In the genomic region with DNA sequence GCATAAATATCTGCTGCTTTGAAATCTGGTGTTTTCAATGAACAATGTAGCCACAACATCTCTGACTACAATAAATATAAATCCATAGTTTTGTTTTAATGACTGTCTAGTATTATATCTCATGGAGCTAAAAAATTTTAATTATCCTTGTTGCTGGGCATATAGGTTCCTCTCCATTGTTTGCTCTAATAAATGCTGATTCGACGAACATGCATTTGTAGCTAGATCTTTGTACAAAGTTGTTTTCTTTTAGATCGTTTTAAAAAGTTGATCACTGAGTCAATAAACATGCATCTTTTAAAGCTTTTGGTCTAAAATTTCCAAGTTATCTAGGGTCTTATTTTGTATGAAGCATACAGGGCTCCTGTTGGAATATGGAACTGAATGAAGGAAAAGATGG, we compare ENCODE assay signal across 3 cellular contexts.
TF ChIP-seq lines count a peak whose summit lies in the region.

No MANE protein-coding gene starts in this region.

TF ChIP-seq in A549, 52 proteins besides CTCF, POLR2A, EP300 and RAD21:
- TF ChIP-seq, protein P1, sequence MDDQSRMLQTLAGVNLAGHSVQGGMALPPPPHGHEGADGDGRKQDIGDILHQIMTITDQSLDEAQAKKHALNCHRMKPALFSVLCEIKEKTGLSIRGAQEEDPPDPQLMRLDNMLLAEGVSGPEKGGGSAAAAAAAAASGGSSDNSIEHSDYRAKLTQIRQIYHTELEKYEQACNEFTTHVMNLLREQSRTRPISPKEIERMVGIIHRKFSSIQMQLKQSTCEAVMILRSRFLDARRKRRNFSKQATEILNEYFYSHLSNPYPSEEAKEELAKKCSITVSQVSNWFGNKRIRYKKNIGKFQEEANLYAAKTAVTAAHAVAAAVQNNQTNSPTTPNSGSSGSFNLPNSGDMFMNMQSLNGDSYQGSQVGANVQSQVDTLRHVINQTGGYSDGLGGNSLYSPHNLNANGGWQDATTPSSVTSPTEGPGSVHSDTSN (IDR thresholded peaks at IDR 0.05) = no peak
- TF ChIP-seq TFCP2L1 (CRISPR knock-in tag; IDR thresholded peaks at IDR 0.05) (no peak), SMC3 (IDR thresholded peaks at IDR 0.05) (no peak), CEBPB (IDR thresholded peaks at IDR 0.05) (no peak), ZC3H11A (IDR thresholded peaks at IDR 0.05) (no peak), GATA3 (IDR thresholded peaks at IDR 0.05; ENCODE audit: borderline replicate concordance) (no peak), FOSB (CRISPR knock-in tag; IDR thresholded peaks at IDR 0.05) (no peak), ZNF302 (CRISPR knock-in tag; IDR thresholded peaks at IDR 0.05) (no peak), CBX8 (IDR thresholded peaks at IDR 0.05) (no peak), TP53 (CRISPR knock-in tag; IDR thresholded peaks at IDR 0.05) (no peak), HOXB5 (CRISPR knock-in tag; IDR thresholded peaks at IDR 0.05) (no peak)
- TF ChIP-seq, protein P2, sequence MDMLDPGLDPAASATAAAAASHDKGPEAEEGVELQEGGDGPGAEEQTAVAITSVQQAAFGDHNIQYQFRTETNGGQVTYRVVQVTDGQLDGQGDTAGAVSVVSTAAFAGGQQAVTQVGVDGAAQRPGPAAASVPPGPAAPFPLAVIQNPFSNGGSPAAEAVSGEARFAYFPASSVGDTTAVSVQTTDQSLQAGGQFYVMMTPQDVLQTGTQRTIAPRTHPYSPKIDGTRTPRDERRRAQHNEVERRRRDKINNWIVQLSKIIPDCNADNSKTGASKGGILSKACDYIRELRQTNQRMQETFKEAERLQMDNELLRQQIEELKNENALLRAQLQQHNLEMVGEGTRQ (IDR thresholded peaks at IDR 0.05) = no peak
- TF ChIP-seq, protein P3, sequence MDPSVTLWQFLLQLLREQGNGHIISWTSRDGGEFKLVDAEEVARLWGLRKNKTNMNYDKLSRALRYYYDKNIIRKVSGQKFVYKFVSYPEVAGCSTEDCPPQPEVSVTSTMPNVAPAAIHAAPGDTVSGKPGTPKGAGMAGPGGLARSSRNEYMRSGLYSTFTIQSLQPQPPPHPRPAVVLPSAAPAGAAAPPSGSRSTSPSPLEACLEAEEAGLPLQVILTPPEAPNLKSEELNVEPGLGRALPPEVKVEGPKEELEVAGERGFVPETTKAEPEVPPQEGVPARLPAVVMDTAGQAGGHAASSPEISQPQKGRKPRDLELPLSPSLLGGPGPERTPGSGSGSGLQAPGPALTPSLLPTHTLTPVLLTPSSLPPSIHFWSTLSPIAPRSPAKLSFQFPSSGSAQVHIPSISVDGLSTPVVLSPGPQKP (IDR thresholded peaks at IDR 0.05; ENCODE audit: low read depth, low read length) = no peak
- TF ChIP-seq, protein P4, sequence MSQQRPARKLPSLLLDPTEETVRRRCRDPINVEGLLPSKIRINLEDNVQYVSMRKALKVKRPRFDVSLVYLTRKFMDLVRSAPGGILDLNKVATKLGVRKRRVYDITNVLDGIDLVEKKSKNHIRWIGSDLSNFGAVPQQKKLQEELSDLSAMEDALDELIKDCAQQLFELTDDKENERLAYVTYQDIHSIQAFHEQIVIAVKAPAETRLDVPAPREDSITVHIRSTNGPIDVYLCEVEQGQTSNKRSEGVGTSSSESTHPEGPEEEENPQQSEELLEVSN (IDR thresholded peaks at IDR 0.05; ENCODE audit: borderline replicate concordance, low read depth) = no peak

TF ChIP-seq in IMR-90, 13 proteins besides CTCF, POLR2A, EP300 and RAD21:
- TF ChIP-seq MAFK (IDR thresholded peaks at IDR 0.05; ENCODE audit: low read depth, low read length) (peak; percentile 59), RFX5 (IDR thresholded peaks at IDR 0.05; ENCODE audit: low read depth, low read length) (no peak)

TF ChIP-seq in K562, 482 proteins besides CTCF, POLR2A, EP300 and RAD21:
- TF ChIP-seq ZNF316 (IDR thresholded peaks at IDR 0.05) = peak; percentile 7; the same call in 1 of the 2 replicates
- TF ChIP-seq SMARCB1 (IDR thresholded peaks at IDR 0.05; ENCODE audit: insufficient read length, low read depth) = no peak
TF ChIP-seq in K562: peak in this region for 1.
